ENCODE assay signal across 19 cellular contexts in the genomic region with DNA sequence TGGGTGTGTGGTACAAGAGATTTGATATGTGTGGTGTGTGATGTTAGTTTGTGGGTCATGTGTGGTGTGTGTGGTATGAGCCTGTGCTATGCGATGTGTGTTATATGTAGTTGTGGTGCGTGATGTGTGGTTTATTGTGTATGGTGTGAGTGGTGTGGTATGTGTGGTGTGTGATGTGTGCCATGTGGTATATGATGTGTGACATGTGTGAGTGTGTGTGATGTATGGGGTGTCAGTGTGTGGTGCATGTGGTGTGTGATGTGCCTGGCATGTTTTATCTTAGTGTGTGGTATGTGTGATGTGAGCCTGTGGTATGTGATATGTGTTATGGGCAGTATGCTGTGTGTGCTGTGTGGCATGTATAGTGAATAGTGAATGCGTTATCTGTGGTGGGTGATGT.
"Had no signal": no experiment of that assay in that cellular context is flagged by ENCODE, and none has a peak within 500 bp of the region (broad histone marks: within the 10 kb centered on the region; RNA-seq: fewer than 3 reads in every experiment).

No MANE protein-coding gene starts in this region.

- H3K36me3 ChIP-seq: esophagus muscularis mucosa, gastrocnemius medialis, heart right ventricle, left lung, lower lobe of right lung had no signal

- H3K9me3 ChIP-seq: esophagus muscularis mucosa, gastrocnemius medialis, lower lobe of right lung had no signal

- H3K4me3 ChIP-seq: coronary artery, dorsolateral prefrontal cortex, esophagus muscularis mucosa, gastrocnemius medialis, heart right ventricle, left lung, lower lobe of right lung, mucosa of descending colon had no signal

- H3K4me1 ChIP-seq: esophagus muscularis mucosa, heart right ventricle, left lung, lower lobe of right lung had no signal

- DNase-seq: dermis blood vessel endothelial cell; dorsolateral prefrontal cortex; effector CD4-positive, alpha-beta T cell; effector memory CD4-positive, alpha-beta T cell; foreskin keratinocyte; gastrocnemius medialis; glutamatergic neuron; heart right ventricle; hippocampal formation; left cardiac atrium; left ventricle myocardium superior; lower lobe of right lung; mesenchymal stem cell; mucosa of descending colon; naive B cell had no signal

- H3K27ac ChIP-seq: coronary artery, dorsolateral prefrontal cortex, esophagus muscularis mucosa, foreskin keratinocyte, gastrocnemius medialis, heart right ventricle, left lung, lower lobe of right lung had no signal

- FAIRE-seq: islet of Langerhans had no signal

- ATAC-seq: foreskin keratinocyte, gastrocnemius medialis, heart right ventricle, left cardiac atrium, left lung, left ventricle myocardium superior, lower lobe of right lung, mucosa of descending colon had no signal

- H3K27me3 ChIP-seq: dorsolateral prefrontal cortex, foreskin keratinocyte, left lung had no signal
